In genomic region chr16:67230809-67231660, GRCh38 we compare ENCODE assay signal across 22 cellular contexts. TPM values are rescaled to one million over a fixed set of nuclear protein-coding genes. Genes with fewer than 3 reads are reported as not detected.
DNase-seq lines count a peak whose midpoint lies in the region; ATAC-seq and TF ChIP-seq lines count a peak whose summit lies in the region.
"Had no signal": no experiment of that assay in that cellular context is flagged by ENCODE, and none has a peak within 500 bp of the region (broad histone marks: within the 10 kb centered on the region; RNA-seq: fewer than 3 reads in every experiment).

No MANE protein-coding gene starts in this region.

- peaks cover 6% of the 10 kb centered on the region for H3K4me1 ChIP-seq in right cardiac atrium (ENCODE audit: control insufficient read depth, insufficient read depth, low read length)
- H3K4me1 ChIP-seq in smooth muscle cell (ENCODE audit: low read depth) = peaks cover 9% of the 10 kb centered on the region

- no peak overlapping the region for H3K4me2 ChIP-seq in smooth muscle cell

- no peak overlapping the region for H2AFZ ChIP-seq in smooth muscle cell (ENCODE audit: low read depth)
- H2AFZ ChIP-seq: GM23248 had no signal

- H3K27ac ChIP-seq in right cardiac atrium (ENCODE audit: low read length) (no peak overlapping the region), smooth muscle cell (ENCODE audit: low read depth) (no peak overlapping the region)
- H3K27ac ChIP-seq: C4-2B, epithelial cell of prostate, GM23248, SK-N-MC, skin epidermis, thoracic aorta, uterus, VCaP had no signal

- intact Hi-C loops in right cardiac atrium (cut with DNase I) (no loop called here), Right ventricle myocardium superior (cut with DNase I) (no loop called here)

- peaks cover 21% of the 10 kb centered on the region for H3K79me2 ChIP-seq in smooth muscle cell (ENCODE audit: low read depth)

- no peaks in the 10 kb centered on the region for H3K36me3 ChIP-seq in smooth muscle cell (ENCODE audit: low read depth)
- H3K36me3 ChIP-seq: uterus had no signal

- H3K27me3 ChIP-seq in right cardiac atrium (ENCODE audit: control insufficient read depth, insufficient read depth) (no peaks in the 10 kb centered on the region), smooth muscle cell (ENCODE audit: low read depth) (no peaks in the 10 kb centered on the region)
- H3K27me3 ChIP-seq: uterus had no signal

- 84% methylated on average over 12 of the region's 12 CpGs for WGBS in right cardiac atrium
- over 99% methylated on average over 12 of the region's 12 CpGs for WGBS in smooth muscle cell (ENCODE audit: low lambda C conversion rate)

- no peak overlapping the region for H3K4me3 ChIP-seq in right cardiac atrium (ENCODE audit: low read length)
- H3K4me3 ChIP-seq in smooth muscle cell = no peak overlapping the region
- H3K4me3 ChIP-seq: GM23248, SK-N-MC, skin epidermis, thoracic aorta, uterus had no signal

- H4K20me1 ChIP-seq in smooth muscle cell (ENCODE audit: low read depth) = no peaks in the 10 kb centered on the region

- no peaks in the 10 kb centered on the region for H3F3A ChIP-seq in smooth muscle cell (ENCODE audit: low read depth)

- TF ChIP-seq CTCF in smooth muscle cell (IDR thresholded peaks at IDR 0.05; ENCODE audit: borderline replicate concordance, insufficient read depth, poor library complexity, severe bottlenecking) (no peak), GM10248 (IDR thresholded peaks at IDR 0.05; ENCODE audit: control extremely low read depth, extremely low read depth, low read depth, missing control alignments) (no peak)

- peak in 2 of 3 donors; percentile 12 to 37 for DNase-seq in right cardiac atrium
- DNase-seq in Right ventricle myocardium superior = no peak
- peak; percentile 76 for DNase-seq in left lobe of liver (ENCODE audit: low spot score)
- no peak for DNase-seq in amniotic stem cell (lab: John Stamatoyannopoulos, UW)
- no peak for DNase-seq in smooth muscle cell (lab: John Stamatoyannopoulos, UW; ENCODE audit: unreplicated experiment)
- no peak for DNase-seq in GM10248 (ENCODE audit: extremely low spot score)
- DNase-seq: activated CD4-positive, alpha-beta T cell treated with anti-CD3 and anti-CD28 coated beads, Interleukin-2, amount 10 ng/mL, durations not matched to agents 24 days and 14 days; activated naive CD4-positive, alpha-beta T cell treated with anti-CD3 and anti-CD28 coated beads, Interleukin-2, amount 10 ng/mL, durations not matched to agents 7 days and 5 days; GM23248; left colon; NCI-H524 treated with DMSO at 0.1 percent for 48 hours; T-helper 2 cell; uterus had no signal

- POLR2A ChIA-PET in GM10248 (lab: Yijun Ruan, JAX) = interaction anchor here (1.7 to 3.0 kb wide), 2 partner anchors 13 to 16 kb away, joined by 8 to 11 read pairs; partner anchors contain the start of gene FHOD1

- ATAC-seq in right cardiac atrium (no peak), Right ventricle myocardium superior (ENCODE audit: poor library complexity) (no peak), left lobe of liver (peak; percentile 57), HG03469 (IDR thresholded peaks at IDR 0.05; ENCODE audit: unreplicated experiment) (no peak)
- ATAC-seq: left colon, Panc1 had no signal

- TF ChIP-seq POLR2A in Raji (IDR thresholded peaks at IDR 0.05; ENCODE audit: insufficient read depth, low read depth, low read length) = 0 out of 2 replicates have a peak, but pooled peaks have one; percentile 8

- H3K9ac ChIP-seq in smooth muscle cell (ENCODE audit: low read depth) = no peak overlapping the region
- H3K9ac ChIP-seq: GM23248 had no signal

- CTCF ChIA-PET in GM10248 (lab: Yijun Ruan, JAX) = interaction anchor here (0.7 to 1.3 kb wide), 4 partner anchors 17 to 336 kb away, joined by 3 to 4 read pairs (median 3); no protein-coding TSS in a partner anchor

- H3K9me3 ChIP-seq in right cardiac atrium (ENCODE audit: control insufficient read depth, low read length) = no peaks in the 10 kb centered on the region
- H3K9me3 ChIP-seq in smooth muscle cell (replicated peaks; ENCODE audit: low read depth) = no peaks in the 10 kb centered on the region
- H3K9me3 ChIP-seq: thoracic aorta, uterus had no signal

RNA-seq across cellular contexts. Expression of gene TMEM208, which starts 4.1 kb away (rescaled TPM):
- total RNA-seq in right cardiac atrium (10 to 100 TPM; 15.4 to 26.2 (median 17.0) TPM), Right ventricle myocardium superior (11.0 TPM), left lobe of liver (44.9 TPM), smooth muscle cell (45.4 and 56.9 TPM in 2 replicates)
- polyA plus RNA-seq in right cardiac atrium (43.5 TPM), smooth muscle cell (156 and 171 TPM in 2 replicates)

RNA-seq across cellular contexts. Expression of gene FHOD1, which starts 16.2 kb away (rescaled TPM):
- total RNA-seq in right cardiac atrium (10 to 100 TPM; 16.9 to 32.1 (median 19.4) TPM), Right ventricle myocardium superior (13.5 TPM), left lobe of liver (5.9 TPM), smooth muscle cell (7.2 and 16.0 TPM in 2 replicates)
- polyA plus RNA-seq in right cardiac atrium (20.5 TPM), smooth muscle cell (23.3 and 30.5 TPM in 2 replicates)

RNA-seq across cellular contexts. Expression of gene SLC9A5, which starts 17.7 kb away (rescaled TPM):
- total RNA-seq in right cardiac atrium (1 to 10 TPM; 2.2 to 2.9 (median 2.5) TPM), Right ventricle myocardium superior (0.83 TPM), left lobe of liver (0.30 TPM), smooth muscle cell (2.1 and 3.8 TPM in 2 replicates)
- polyA plus RNA-seq in right cardiac atrium (1.9 TPM), smooth muscle cell (6.9 and 9.1 TPM in 2 replicates)

RNA-seq across cellular contexts. Expression of gene ELMO3, which starts 32.1 kb away (rescaled TPM):
- under 1 TPM; 0.51 to 0.85 (median 0.76) TPM for total RNA-seq in right cardiac atrium
- 0.72 TPM for polyA plus RNA-seq in right cardiac atrium
- total RNA-seq in Right ventricle myocardium superior = 0.54 TPM
- 5.2 TPM for total RNA-seq in left lobe of liver
- 3.8 and 6.7 TPM in 2 replicates for total RNA-seq in smooth muscle cell
- polyA plus RNA-seq in smooth muscle cell = 2.2 and 7.8 TPM in 2 replicates
- polyA plus RNA-seq: GM23248 had no signal

RNA-seq across cellular contexts. Expression of gene E2F4, which starts 39.1 kb away (rescaled TPM):
- total RNA-seq in right cardiac atrium (10 to 100 TPM; 36.4 to 42.5 (median 40.5) TPM), Right ventricle myocardium superior (34.8 TPM), left lobe of liver (19.0 TPM), smooth muscle cell (50.1 and 53.8 TPM in 2 replicates)
- polyA plus RNA-seq in right cardiac atrium (33.9 TPM), smooth muscle cell (49.9 and 60.9 TPM in 2 replicates)

Comparison
In these comparisons a context has a peak if more than half of its experiments do, and no peak if none do; other contexts are left out.
1. DNase-seq: peak in right cardiac atrium (2 of 3) and left lobe of liver (single experiment); none in Right ventricle myocardium superior (single experiment), amniotic stem cell (single experiment), smooth muscle cell (single experiment) and GM10248 (single experiment).